ENCODE assay signal across 11 cellular contexts in genomic region chr1:199859525-199859924, GRCh38.
A peak's percentile ranks its signal among the peaks of the same experiment; 100 is the strongest.
DNase-seq lines count a peak whose midpoint lies in the region; ATAC-seq and TF ChIP-seq lines count a peak whose summit lies in the region.
"Had no signal": no experiment of that assay in that cellular context is flagged by ENCODE, and none has a peak within 500 bp of the region (broad histone marks: within the 10 kb centered on the region; RNA-seq: fewer than 3 reads in every experiment).

No MANE protein-coding gene starts in this region.

- TF ChIP-seq CTCF in epithelial cell of esophagus (IDR thresholded peaks at IDR 0.05; ENCODE audit: insufficient read depth, low read depth, low read length, missing control alignments) = no peak
- no peak for TF ChIP-seq CTCF in tibial artery (IDR thresholded peaks at IDR 0.05)

- H3K79me1 ChIP-seq in neuronal stem cell (ENCODE audit: low read depth, low read length) = no peaks in the 10 kb centered on the region

- no peak overlapping the region for H4K8ac ChIP-seq in neuronal stem cell (ENCODE audit: low read depth, low read length)

- H3K27ac ChIP-seq in neuronal stem cell (replicated peaks; ENCODE audit: low read length) = no peak overlapping the region
- no peak overlapping the region for H3K27ac ChIP-seq in tibial artery
- H3K27ac ChIP-seq: 22Rv1 had no signal

- H3K9me3 ChIP-seq in neuronal stem cell (replicated peaks in 1 of 2; ENCODE audit: control insufficient read depth in 2 of 2, insufficient read depth in 1 of 2, low read depth in 1 of 2, low read length in 2 of 2) = no peaks in the 10 kb centered on the region
- H3K9me3 ChIP-seq in tibial artery = peaks cover 0 to 3% (median 0%) of the 10 kb centered on the region in 3 donors
- H3K9me3 ChIP-seq: stomach had no signal

- intact Hi-C loops in sciatic nerve (cut with DNase I) (no loop called here), tibial artery (cut with DNase I; ENCODE audit: low total_unique reads) (no loop called here)

- H3K36me3 ChIP-seq in neuronal stem cell (replicated peaks in 1 of 2; ENCODE audit: control insufficient read depth in 2 of 2, insufficient read depth in 2 of 2, low read length in 2 of 2) (no peaks in the 10 kb centered on the region), tibial artery (no peaks in the 10 kb centered on the region)
- H3K36me3 ChIP-seq: stomach had no signal

- H2BK15ac ChIP-seq in neuronal stem cell (ENCODE audit: low read length) = no peak overlapping the region

- H3K4me3 ChIP-seq in epithelial cell of esophagus (ENCODE audit: low read length) (no peak overlapping the region), neuronal stem cell (ENCODE audit: low read length in 2 of 2) (no peak overlapping the region), tibial artery (no peak overlapping the region)
- H3K4me3 ChIP-seq: stomach had no signal

- no CpG with 5 or more reads among the region's 3 CpGs for WGBS in neuronal stem cell (ENCODE audit: extremely low coverage in 2 of 2, insufficient read length in 2 of 2, insufficient replicate concordance in 1 of 2), 2 donors

- no peak overlapping the region for H2AFZ ChIP-seq in neuronal stem cell (ENCODE audit: low read length)

- H2BK5ac ChIP-seq in neuronal stem cell (ENCODE audit: low read length) = no peak overlapping the region

- peaks cover 2 to 5% of the 10 kb centered on the region in 2 donors for H3K4me1 ChIP-seq in neuronal stem cell (ENCODE audit: control insufficient read depth in 2 of 2, insufficient read depth in 1 of 2, low read depth in 1 of 2, low read length in 2 of 2)
- no peaks in the 10 kb centered on the region for H3K4me1 ChIP-seq in tibial artery
- H3K4me1 ChIP-seq: stomach had no signal

- no peak overlapping the region for H3K14ac ChIP-seq in neuronal stem cell (ENCODE audit: low read length)

- DNase-seq in DMS 273 (lab: John Stamatoyannopoulos, UW; ENCODE audit: unreplicated experiment) (peak; percentile 31), DMS 273 treated with DMSO at 0.1 percent for 48 hours (lab: John Stamatoyannopoulos, UW) (no peak), NOMO-1 treated with DMSO at 0.1 percent for 48 hours (lab: John Stamatoyannopoulos, UW; ENCODE audit: unreplicated experiment) (peak; percentile 94), epithelial cell of esophagus (ENCODE audit: low read depth) (peak; percentile 92), sciatic nerve (ENCODE audit: low spot score) (no peak), cerebellar cortex (ENCODE audit: low spot score) (no peak), neuronal stem cell (ENCODE audit: low spot score) (no peak), tibial artery (no peak)
- DNase-seq: NCI-H1105 treated with DMSO at 0.1 percent for 48 hours, stomach had no signal

- H3K23ac ChIP-seq in neuronal stem cell (ENCODE audit: low read depth, low read length, poor library complexity) = no peak overlapping the region

- no peak overlapping the region for H2AK5ac ChIP-seq in neuronal stem cell (ENCODE audit: low read depth, low read length)

- no peak overlapping the region for H3K18ac ChIP-seq in neuronal stem cell (ENCODE audit: low read length)

- H3K27me3 ChIP-seq in neuronal stem cell (ENCODE audit: control insufficient read depth in 3 of 3, insufficient read depth in 3 of 3, low read depth in 1 of 3, low read length in 3 of 3) = no peaks in the 10 kb centered on the region
- no peaks in the 10 kb centered on the region for H3K27me3 ChIP-seq in tibial artery
- H3K27me3 ChIP-seq: stomach had no signal

- no peak overlapping the region for H4K91ac ChIP-seq in neuronal stem cell (ENCODE audit: low read depth, low read length, poor library complexity)

- no peak overlapping the region for H3K4ac ChIP-seq in neuronal stem cell (ENCODE audit: low read length)

- H2BK12ac ChIP-seq in neuronal stem cell (ENCODE audit: low read length) = no peak overlapping the region

- no peak overlapping the region for H3K4me2 ChIP-seq in neuronal stem cell (ENCODE audit: insufficient read depth, low read length, poor library complexity, severe bottlenecking)

- no peak overlapping the region for H2BK120ac ChIP-seq in neuronal stem cell (ENCODE audit: low read depth, low read length)

- ATAC-seq in sciatic nerve = peak; percentile 82

- no peak overlapping the region for H3K9ac ChIP-seq in neuronal stem cell (ENCODE audit: low read depth, low read length, poor library complexity)

Comparison
In these comparisons a context has a peak if more than half of its experiments do, and no peak if none do; other contexts are left out.
1. DNase-seq: peak in DMS 273 (single experiment), NOMO-1 treated with DMSO at 0.1 percent for 48 hours (single experiment) and epithelial cell of esophagus (single experiment); none in DMS 273 treated with DMSO at 0.1 percent for 48 hours (single experiment), sciatic nerve (single experiment), cerebellar cortex (single experiment), neuronal stem cell (single experiment) and tibial artery (0 of 2).